8 cellular contexts compared by ENCODE assay signal in the genomic region with DNA sequence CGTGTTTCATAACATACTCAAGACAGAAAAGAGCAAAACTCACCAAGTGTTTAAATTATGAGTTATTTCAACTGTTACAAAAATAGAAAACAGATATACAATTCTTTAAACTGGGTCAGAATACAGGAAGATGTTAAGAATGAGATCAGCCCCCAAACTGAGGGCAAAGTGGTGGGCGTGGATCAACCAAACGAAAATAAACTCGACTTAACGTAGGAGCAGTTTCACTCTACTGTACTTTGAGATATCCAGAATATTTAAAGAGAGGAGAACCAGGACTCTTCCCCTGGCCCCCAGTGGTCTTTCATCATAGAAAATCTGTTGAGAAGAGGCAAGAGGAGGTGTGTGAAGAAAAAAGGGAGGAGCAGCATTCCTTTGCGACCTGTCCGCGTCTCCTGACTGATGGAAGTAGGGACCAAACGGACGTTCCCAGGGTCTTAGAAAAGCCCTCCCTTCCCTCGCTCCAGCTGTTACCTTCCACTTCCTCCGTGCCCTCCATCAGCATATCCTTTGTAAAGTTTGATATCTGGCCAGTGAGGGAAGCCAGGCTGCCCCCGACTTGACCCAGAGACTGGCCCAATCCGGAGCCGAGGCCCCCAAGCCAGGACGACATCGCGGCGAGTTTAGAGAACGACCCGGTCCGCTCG. TPM values are rescaled to one million over a fixed set of nuclear protein-coding genes. Genes with fewer than 3 reads are reported as not detected.
DNase-seq lines count a peak whose midpoint lies in the region; ATAC-seq and TF ChIP-seq lines count a peak whose summit lies in the region.

No MANE protein-coding gene starts in this region.

- POLR2A ChIA-PET in AG04450 (lab: Yijun Ruan, JAX), result interaction anchor here (1.4 to 2.0 kb wide), 5 partner anchors 9 to 92 kb away, joined by 3 to 15 read pairs (median 7); partner anchors contain the start of genes ATXN3, CPSF2, FBLN5 and NDUFB1

- TF ChIP-seq CTCF in AG04450 (IDR thresholded peaks at IDR 0.05; ENCODE audit: low read depth, low read length) (no peak), neutrophil (IDR thresholded peaks at IDR 0.05) (no peak)

- H3K4me1 ChIP-seq in neutrophil (ENCODE audit: control insufficient read depth in 1 of 2, insufficient read depth in 1 of 2, low read depth in 1 of 2, low read length in 1 of 2), result peaks cover 19 to 36% of the 10 kb centered on the region in 2 experiments

- peak; percentile 32 for DNase-seq in AG04450 (ENCODE audit: low read depth, low spot score)
- peak; percentile 42 for DNase-seq in NCI-H345 treated with DMSO at 0.1 percent for 48 hours (lab: John Stamatoyannopoulos, UW; ENCODE audit: unreplicated experiment)
- DNase-seq in activated T-helper 9 cell treated with anti-CD3 and anti-CD28 coated beads, Interleukin-2, amount 50 U/mL, for 16 hours (ENCODE audit: low read depth), result peak; percentile 9
- peak; percentile 21 for DNase-seq in germinal center (ENCODE audit: low spot score)
- DNase-seq in GF-D8 (lab: John Stamatoyannopoulos, UW), result no peak

- H3K27ac ChIP-seq in AG04450 (ENCODE audit: low read depth, low read length), result peak overlapping the region; percentile 100
- peak overlapping the region; percentile 88 for H3K27ac ChIP-seq in neutrophil

- CTCF ChIA-PET in AG04450 (lab: Charles Lee), result no interaction called here

- H3K9me3 ChIP-seq in AG04450 (ENCODE audit: control insufficient read depth, insufficient read depth, low read length) (no peaks in the 10 kb centered on the region), neutrophil (no peaks in the 10 kb centered on the region)

- no peaks in the 10 kb centered on the region for H3K27me3 ChIP-seq in AG04450 (ENCODE audit: control insufficient read depth, insufficient read depth, low read length)
- no peaks in the 10 kb centered on the region for H3K27me3 ChIP-seq in neutrophil

- ATAC-seq in GM18499 (IDR thresholded peaks at IDR 0.05; ENCODE audit: insufficient read depth, unreplicated experiment) (peak; percentile 3), HG03064 (IDR thresholded peaks at IDR 0.05; ENCODE audit: low read depth, unreplicated experiment) (peak; percentile 1)

- no peaks in the 10 kb centered on the region for H3K36me3 ChIP-seq in neutrophil

- H3K4me3 ChIP-seq in AG04450 (ENCODE audit: low read depth, low read length), result peak overlapping the region; percentile 86
- H3K4me3 ChIP-seq in neutrophil (ENCODE audit: low read depth in 1 of 2, low read length in 1 of 2), result peak overlapping the region; percentile 80 to 90

RNA-seq across cellular contexts. Expression of gene TRIP11, which starts 0.7 kb away (rescaled TPM):
- polyA plus RNA-seq in AG04450 (2011; rRNA removed), result 22.8 and 35.5 TPM in 2 replicates
- polyA minus RNA-seq in AG04450 (2011; rRNA and poly(A)+ RNA removed), result 50.6 and 92.1 TPM in 2 replicates
